ENCODE assay signal across 12 cellular contexts in genomic region chr10:128071417-128071782, GRCh38.
"Had no signal": no experiment of that assay in that cellular context is flagged by ENCODE, and none has a peak within 500 bp of the region (broad histone marks: within the 10 kb centered on the region; RNA-seq: fewer than 3 reads in every experiment).

No MANE protein-coding gene starts in this region.

- H3K27ac Mint-ChIP-seq: stimulated activated naive CD8-positive, alpha-beta T cell treated with anti-CD3 and anti-CD28 coated beads, Interleukin-15, Interleukin-2, amounts not matched to agents 100 ng/mL and 50 ng/mL, for 24 hours; T-helper 17 cell had no signal

- H3K4me3 Mint-ChIP-seq: stimulated activated naive CD8-positive, alpha-beta T cell treated with anti-CD3 and anti-CD28 coated beads, Interleukin-15, Interleukin-2, amounts not matched to agents 100 ng/mL and 50 ng/mL, for 24 hours; T-helper 17 cell had no signal

- H3K27ac ChIP-seq: cardiac muscle cell, colonic mucosa, left ventricle myocardium inferior had no signal

- DNase-seq: activated CD4-positive, CD25-positive, alpha-beta regulatory T cell; activated T-cell treated with anti-CD3 and anti-CD28 coated beads, Interleukin-2, amount 50 U/mL, for 1 hour; colonic mucosa; effector CD4-positive, alpha-beta T cell; heart right ventricle; left ventricle myocardium inferior; occipital lobe; stimulated activated CD4-positive, alpha-beta T cell treated with anti-CD3 and anti-CD28 coated beads, Interleukin-4, amount 100 ng/mL, for 1 hour; stimulated activated CD8-positive, alpha-beta memory T cell treated with anti-CD3 and anti-CD28 coated beads, Interleukin-4, amount 100 ng/mL, for 48 hours; T-helper 17 cell had no signal

- H3K4me1 ChIP-seq: colonic mucosa had no signal

- H3K27me3 Mint-ChIP-seq: stimulated activated naive CD8-positive, alpha-beta T cell treated with anti-CD3 and anti-CD28 coated beads, Interleukin-15, Interleukin-2, amounts not matched to agents 100 ng/mL and 50 ng/mL, for 24 hours; T-helper 17 cell had no signal

- ATAC-seq: T-helper 17 cell had no signal

- H3K9me3 ChIP-seq: colonic mucosa, heart right ventricle, left ventricle myocardium inferior had no signal

- H3K36me3 ChIP-seq: cardiac muscle cell, colonic mucosa had no signal

- H3K4me3 ChIP-seq: cardiac muscle cell, colonic mucosa, heart right ventricle, left ventricle myocardium inferior had no signal

- H3K27me3 ChIP-seq: cardiac muscle cell, colonic mucosa, heart right ventricle had no signal
